In the genomic region with DNA sequence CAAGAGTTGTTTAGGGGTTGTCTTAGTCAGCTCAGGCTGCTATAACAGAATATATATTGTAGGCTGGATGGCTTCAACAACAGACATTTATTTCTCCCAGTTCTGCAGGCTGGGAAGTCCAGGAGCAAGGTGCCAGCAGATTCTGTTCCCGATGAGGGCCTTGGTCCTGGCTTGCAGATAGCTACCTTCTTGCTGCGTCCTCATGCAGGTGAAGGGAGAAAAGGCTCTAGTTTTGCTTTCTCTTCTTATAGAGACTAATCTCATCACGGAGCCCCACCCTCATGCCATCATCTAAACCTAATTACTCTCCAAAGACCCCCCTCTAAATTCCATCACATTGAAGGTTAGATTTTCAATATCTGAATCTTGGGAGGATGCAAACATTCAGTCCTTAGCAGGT, we compare ENCODE assay signal across 15 cellular contexts.
DNase-seq lines count a peak whose midpoint lies in the region; ATAC-seq and TF ChIP-seq lines count a peak whose summit lies in the region.
"Had no signal": no experiment of that assay in that cellular context is flagged by ENCODE, and none has a peak within 500 bp of the region (broad histone marks: within the 10 kb centered on the region; RNA-seq: fewer than 3 reads in every experiment).

No MANE protein-coding gene starts in this region.

- DNase-seq in breast epithelium (ENCODE audit: low spot score in 2 of 2) (no peak), mammary epithelial cell (no peak), Peyer's patch (no peak), hepatocyte (ENCODE audit: low spot score) (no peak), tibial nerve (ENCODE audit: low spot score in 2 of 2) (no peak)
- no peak for DNase-seq in stimulated activated CD4-positive, alpha-beta T cell treated with anti-CD3 and anti-CD28 coated beads, Interleukin-4, amount 100 ng/mL, for 24 hours
- DNase-seq: activated CD4-positive, alpha-beta T cell treated with anti-CD3 and anti-CD28 coated beads for 4 hours; DMS79 treated with DMSO at 0.1 percent for 48 hours; Kasumi-1; NCI-H1694; NCI-H69; stimulated activated naive CD8-positive, alpha-beta T cell treated with anti-CD3 and anti-CD28 coated beads, Interleukin-15, Interleukin-2, amounts not matched to agents 100 U/mL and 50 U/mL, for 24 hours had no signal

- ATAC-seq in GM21717 (IDR thresholded peaks at IDR 0.05; ENCODE audit: unreplicated experiment): no peak
- ATAC-seq in GM21528 (IDR thresholded peaks at IDR 0.05; ENCODE audit: low FRiP score, unreplicated experiment): no peak
- ATAC-seq: sciatic nerve; stimulated activated naive CD8-positive, alpha-beta T cell treated with anti-CD3 and anti-CD28 coated beads, Interleukin-15, Interleukin-2, amounts not matched to agents 100 U/mL and 50 U/mL, for 24 hours had no signal

- TF ChIP-seq POLR2A in breast epithelium (IDR thresholded peaks at IDR 0.05): no peak
- no peak for TF ChIP-seq POLR2A in Peyer's patch (IDR thresholded peaks at IDR 0.05)
- no peak for TF ChIP-seq POLR2A in tibial nerve (IDR thresholded peaks at IDR 0.05)

- no peak overlapping the region for H2AFZ ChIP-seq in mammary epithelial cell (ENCODE audit: low read depth, low read length)
- H2AFZ ChIP-seq in hepatocyte: no peak overlapping the region

- H3K4me1 ChIP-seq in breast epithelium (no peaks in the 10 kb centered on the region), mammary epithelial cell (ENCODE audit: insufficient read depth, low read length) (peaks cover 12% of the 10 kb centered on the region), Peyer's patch (peaks cover 0 to 12% (median 3%) of the 10 kb centered on the region in 4 donors), hepatocyte (ENCODE audit: insufficient read depth) (peaks cover 56% of the 10 kb centered on the region), tibial nerve (peaks cover 0 to 47% (median 11%) of the 10 kb centered on the region in 4 donors)

- no TSS peak for BruUV-seq in mammary epithelial cell (replicated peaks; lab: Mats Ljungman, UMichigan)

- 98% methylated on average over 3 of the region's 3 CpGs for WGBS in mammary epithelial cell (ENCODE audit: low coverage, missing lambda C conversion rate)
- WGBS in hepatocyte (ENCODE audit: low lambda C conversion rate, missing lambda C conversion rate): 96% methylated on average over 3 of the region's 3 CpGs
- WGBS in tibial nerve, 2 donors: 76 to 86% methylated on average over 3 of the region's 3 CpGs

- no peak overlapping the region for H3K4me2 ChIP-seq in mammary epithelial cell (ENCODE audit: insufficient read depth, low read depth, low read length)
- H3K4me2 ChIP-seq in hepatocyte: no peak overlapping the region

- CTCF ChIA-PET in mammary epithelial cell (lab: Charles Lee; ENCODE audit: low non-redundant PET): no interaction called here

- no peaks in the 10 kb centered on the region for H3K79me2 ChIP-seq in mammary epithelial cell (ENCODE audit: insufficient read depth, low read length)
- H3K79me2 ChIP-seq in hepatocyte: peaks cover 2% of the 10 kb centered on the region

- TF ChIP-seq CTCF in breast epithelium (IDR thresholded peaks at IDR 0.05) (no peak), mammary epithelial cell (conservative IDR thresholded peaks at IDR 0.05 in 1 of 2, IDR thresholded peaks at IDR 0.05 in 1 of 2; ENCODE audit: extremely low read depth in 1 of 2, insufficient read depth in 1 of 2, low read depth in 1 of 2, low read length in 2 of 2) (no peak), Peyer's patch (IDR thresholded peaks at IDR 0.05) (no peak), hepatocyte (IDR thresholded peaks at IDR 0.05; ENCODE audit: poor library complexity) (no peak), tibial nerve (IDR thresholded peaks at IDR 0.05) (no peak)

- H3K27ac ChIP-seq in breast epithelium (peak overlapping the region; percentile 2 to 97), mammary epithelial cell (ENCODE audit: insufficient read depth, low read depth, low read length) (no peak overlapping the region), Peyer's patch (peak overlapping the region in 3 of 4 donors; percentile 90 to 97 (median 95)), hepatocyte (peak overlapping the region; percentile 79), tibial nerve (peak overlapping the region in 3 of 4 donors; percentile 93 to 98 (median 97))

- TF ChIP-seq EP300 in tibial nerve (IDR thresholded peaks at IDR 0.05): no peak

- in situ Hi-C loops in mammary epithelial cell (cut with MboI; ENCODE audit: low sequenced_read_pairs in 2 of 2): no loop called here

- H3K9me2 ChIP-seq in hepatocyte (replicated peaks; ENCODE audit: insufficient read depth): no peaks in the 10 kb centered on the region

- H3K36me3 ChIP-seq in breast epithelium (no peaks in the 10 kb centered on the region), mammary epithelial cell (ENCODE audit: insufficient read depth, low read length) (no peaks in the 10 kb centered on the region), Peyer's patch (no peaks in the 10 kb centered on the region), hepatocyte (replicated peaks; ENCODE audit: insufficient read depth, low read depth) (no peaks in the 10 kb centered on the region), tibial nerve (no peaks in the 10 kb centered on the region)

- H3K27me3 ChIP-seq in breast epithelium (no peaks in the 10 kb centered on the region), mammary epithelial cell (ENCODE audit: insufficient read depth, low read length) (no peaks in the 10 kb centered on the region), Peyer's patch (no peaks in the 10 kb centered on the region), hepatocyte (no peaks in the 10 kb centered on the region), tibial nerve (no peaks in the 10 kb centered on the region)

- H3K4me3 ChIP-seq in breast epithelium (no peak overlapping the region), mammary epithelial cell (replicated peaks in 1 of 3; ENCODE audit: insufficient read depth in 1 of 3, low read depth in 2 of 3, low read length in 3 of 3) (no peak overlapping the region), Peyer's patch (no peak overlapping the region), hepatocyte (no peak overlapping the region), tibial nerve (no peak overlapping the region)

- H3K9me3 ChIP-seq in breast epithelium (no peaks in the 10 kb centered on the region), mammary epithelial cell (replicated peaks; ENCODE audit: insufficient read depth, low read length) (no peaks in the 10 kb centered on the region), Peyer's patch (no peaks in the 10 kb centered on the region), hepatocyte (ENCODE audit: low read depth) (no peaks in the 10 kb centered on the region), tibial nerve (no peaks in the 10 kb centered on the region)

- dilution Hi-C loops in mammary epithelial cell (cut with HindIII; ENCODE audit: low sequenced_read_pairs): no loop called here

- no peaks in the 10 kb centered on the region for H4K20me1 ChIP-seq in mammary epithelial cell (ENCODE audit: insufficient read depth, low read length)
- no peaks in the 10 kb centered on the region for H4K20me1 ChIP-seq in hepatocyte (ENCODE audit: insufficient read depth, poor library complexity, severe bottlenecking)

- H3K9ac ChIP-seq in mammary epithelial cell (ENCODE audit: insufficient read depth, low read length): no peak overlapping the region

- intact Hi-C loops in breast epithelium (cut with DNase I; ENCODE audit: low total_unique reads) (no loop called here), mammary epithelial cell (cut with micrococcal nuclease) (no loop called here)
